20 cellular contexts compared by ENCODE assay signal in the genomic region with DNA sequence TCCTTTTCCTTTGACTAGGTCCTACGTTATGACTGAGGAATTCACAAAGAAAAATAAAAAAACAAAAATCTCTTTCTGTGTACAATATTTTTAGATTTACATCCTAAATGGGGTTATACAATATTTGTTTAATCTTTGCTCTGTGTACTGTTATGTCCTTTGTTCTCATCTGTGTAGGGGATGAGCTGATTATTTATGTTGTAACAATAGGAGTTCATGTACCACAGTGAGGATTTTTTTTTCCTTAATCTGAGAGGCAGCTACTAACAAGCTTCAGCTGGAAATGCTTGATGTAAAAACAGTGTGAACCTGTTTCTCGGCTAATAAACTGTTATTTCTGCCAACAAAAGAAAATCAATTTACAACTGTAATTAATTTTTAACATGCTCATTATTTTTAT.
"Had no signal": no experiment of that assay in that cellular context is flagged by ENCODE, and none has a peak within 500 bp of the region (broad histone marks: within the 10 kb centered on the region; RNA-seq: fewer than 3 reads in every experiment).

No MANE protein-coding gene starts in this region.

- H3K27me3 Mint-ChIP-seq: naive thymus-derived CD8-positive, alpha-beta T cell had no signal

- ATAC-seq: gastrocnemius medialis; heart right ventricle; left lobe of liver; mucosa of descending colon; naive thymus-derived CD8-positive, alpha-beta T cell had no signal

- H3K27ac ChIP-seq: coronary artery, dorsolateral prefrontal cortex, gastrocnemius medialis, heart right ventricle, right atrium auricular region, stomach, thoracic aorta, transverse colon had no signal

- H3K4me1 Mint-ChIP-seq: neural crest cell had no signal

- H3K4me3 Mint-ChIP-seq: naive thymus-derived CD8-positive, alpha-beta T cell; neural crest cell had no signal

- H3K9me3 Mint-ChIP-seq: naive thymus-derived CD8-positive, alpha-beta T cell had no signal

- H3K9me3 ChIP-seq: gastrocnemius medialis, heart right ventricle, mucosa of descending colon, right atrium auricular region, stomach, thoracic aorta, transverse colon had no signal

- H3K27me3 ChIP-seq: dorsolateral prefrontal cortex, gastrocnemius medialis, heart right ventricle, right atrium auricular region, stomach, transverse colon had no signal

- DNase-seq: dorsolateral prefrontal cortex; effector CD8-positive, alpha-beta T cell; gastrocnemius medialis; heart right ventricle; hypothalamus; islet precursor cell; mammary epithelial cell; mucosa of descending colon; naive thymus-derived CD8-positive, alpha-beta T cell; small intestine; stimulated activated CD4-positive, alpha-beta T cell treated with anti-CD3 and anti-CD28 coated beads, Interleukin-12 subunit alpha, Interleukin-12 subunit beta, amount 100 ng/mL, for 4 hours; stimulated activated naive CD4-positive, alpha-beta T cell; stomach; substantia nigra; transverse colon had no signal

- H3K36me3 ChIP-seq: gastrocnemius medialis, right atrium auricular region, thoracic aorta had no signal

- H3K4me3 ChIP-seq: coronary artery, dorsolateral prefrontal cortex, gastrocnemius medialis, heart right ventricle, mucosa of descending colon, right atrium auricular region, stomach, thoracic aorta, transverse colon had no signal

- H3K4me1 ChIP-seq: gastrocnemius medialis, heart right ventricle, right atrium auricular region, stomach, transverse colon had no signal
